14 cellular contexts compared by ENCODE assay signal in genomic region chr16:60225541-60225940, GRCh38.
A peak's percentile ranks its signal among the peaks of the same experiment; 100 is the strongest.
DNase-seq lines count a peak whose midpoint lies in the region; ATAC-seq and TF ChIP-seq lines count a peak whose summit lies in the region.
"Had no signal": no experiment of that assay in that cellular context is flagged by ENCODE, and none has a peak within 500 bp of the region (broad histone marks: within the 10 kb centered on the region; RNA-seq: fewer than 3 reads in every experiment).

No MANE protein-coding gene starts in this region.

- peak overlapping the region; percentile 1 for H3K27ac Mint-ChIP-seq in neural crest cell (ENCODE audit: unreplicated experiment)
- H3K27ac Mint-ChIP-seq: B cell; CD4-positive, alpha-beta T cell had no signal

- no peaks in the 10 kb centered on the region for H3K4me1 Mint-ChIP-seq in neural crest cell
- H3K4me1 Mint-ChIP-seq: B cell had no signal

- no peaks in the 10 kb centered on the region for H3K36me3 Mint-ChIP-seq in neural crest cell (ENCODE audit: low read depth)

- H3K27me3 Mint-ChIP-seq in neural crest cell (ENCODE audit: low read depth), result no peaks in the 10 kb centered on the region
- H3K27me3 Mint-ChIP-seq: B cell; CD4-positive, alpha-beta T cell had no signal

- ATAC-seq in HG03097 (IDR thresholded peaks at IDR 0.05; ENCODE audit: low FRiP score, unreplicated experiment), result no peak
- ATAC-seq: HCT116 had no signal

- peak; percentile 37 for DNase-seq in D341Med (ENCODE audit: low spot score)
- peak; percentile 91 for DNase-seq in NCI-H82 (lab: John Stamatoyannopoulos, UW)
- DNase-seq in iPS-NIHi11 (ENCODE audit: low spot score), result peak; percentile 7
- no peak for DNase-seq in neural crest cell (ENCODE audit: low read depth, low spot score)
- DNase-seq in DMS 273 treated with DMSO at 0.1 percent for 48 hours (lab: John Stamatoyannopoulos, UW), result no peak
- no peak for DNase-seq in HCEC 1CT
- DNase-seq: C1 segment of cervical spinal cord; Calu3; CD4-positive, alpha-beta T cell; DMS53; GF-D8 had no signal

- no peaks in the 10 kb centered on the region for H3K9me3 Mint-ChIP-seq in neural crest cell

- no peak overlapping the region for H3K4me3 Mint-ChIP-seq in neural crest cell
- H3K4me3 Mint-ChIP-seq: B cell; CD4-positive, alpha-beta T cell had no signal

- TF ChIP-seq CTCF in neural crest cell (conservative IDR thresholded peaks at IDR 0.05), result no peak

Comparison
In these comparisons a context has a peak if more than half of its experiments do, and no peak if none do; other contexts are left out.
1. DNase-seq: peak in D341Med (single experiment), NCI-H82 (single experiment) and iPS-NIHi11 (single experiment); none in neural crest cell (single experiment), DMS 273 treated with DMSO at 0.1 percent for 48 hours (single experiment) and HCEC 1CT (single experiment).